Comparison of ENCODE assay signal across 9 cellular contexts in the genomic region with DNA sequence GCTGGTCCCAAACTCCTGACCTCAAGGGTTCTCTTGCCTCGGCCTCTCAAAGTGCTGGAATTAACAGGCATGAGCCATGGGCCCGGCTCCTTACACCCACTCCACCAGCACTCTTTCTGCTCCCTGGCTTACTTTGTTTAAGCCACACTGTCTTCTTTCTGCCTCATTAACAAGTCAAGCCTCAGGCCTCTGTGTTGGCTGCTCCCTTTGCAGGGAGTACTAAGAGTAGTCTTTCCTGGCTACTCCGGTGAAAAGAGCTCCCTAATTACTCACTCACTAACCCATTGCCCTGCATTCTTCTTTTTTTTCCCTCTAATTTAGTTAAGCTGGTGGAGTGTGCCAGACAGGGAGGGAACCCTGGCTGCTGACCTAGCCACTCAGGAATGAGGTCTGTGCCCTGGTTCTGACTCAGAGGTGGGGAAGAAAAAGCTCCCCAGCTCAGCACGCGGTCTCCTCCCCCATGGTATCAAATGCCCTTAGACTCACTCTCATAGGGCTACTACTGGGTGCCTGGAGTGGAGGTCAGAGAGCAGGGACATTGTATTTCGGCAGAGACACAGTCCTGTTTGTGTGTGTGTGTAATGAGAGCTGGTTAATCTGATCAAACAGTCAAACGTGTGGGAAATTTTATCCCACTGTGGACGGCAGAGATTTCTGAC. TPM values are rescaled to one million over a fixed set of nuclear protein-coding genes. Genes with fewer than 3 reads are reported as not detected.
DNase-seq lines count a peak whose midpoint lies in the region; ATAC-seq and TF ChIP-seq lines count a peak whose summit lies in the region.
"Had no signal": no experiment of that assay in that cellular context is flagged by ENCODE, and none has a peak within 500 bp of the region (broad histone marks: within the 10 kb centered on the region; RNA-seq: fewer than 3 reads in every experiment).

No MANE protein-coding gene starts in this region.

- TF ChIP-seq CTCF in BE2C (IDR thresholded peaks at IDR 0.05; ENCODE audit: low read depth, low read length): no peak

- no peaks in the 10 kb centered on the region for H3K9me3 ChIP-seq in BE2C

- H3K27ac ChIP-seq in angular gyrus (ENCODE audit: low read depth, low read length): peak overlapping the region; percentile 29

- no peaks in the 10 kb centered on the region; the same call in none of the 2 replicates for H3K36me3 ChIP-seq in BE2C

- no peaks in the 10 kb centered on the region for H3K9me3 Mint-ChIP-seq in IgD-negative memory B cell
- no peaks in the 10 kb centered on the region for H3K9me3 Mint-ChIP-seq in stimulated activated effector memory CD8-positive, alpha-beta T cell treated with anti-CD3 and anti-CD28 coated beads, Interleukin-12 subunit alpha, Interleukin-12 subunit beta, amount 100 ng/mL, for 72 hours

- no peak for ATAC-seq in stimulated activated effector memory CD8-positive, alpha-beta T cell treated with anti-CD3 and anti-CD28 coated beads, Interleukin-12 subunit alpha, Interleukin-12 subunit beta, amount 100 ng/mL, for 72 hours
- no peak for ATAC-seq in HG03342 (IDR thresholded peaks at IDR 0.05; ENCODE audit: unreplicated experiment)

- H3K4me1 Mint-ChIP-seq in IgD-negative memory B cell: peaks cover 19 to 28% (median 25%) of the 10 kb centered on the region in 3 donors
- H3K4me1 Mint-ChIP-seq in stimulated activated effector memory CD8-positive, alpha-beta T cell treated with anti-CD3 and anti-CD28 coated beads, Interleukin-12 subunit alpha, Interleukin-12 subunit beta, amount 100 ng/mL, for 72 hours: peaks cover 56% of the 10 kb centered on the region

- H3K4me3 Mint-ChIP-seq in IgD-negative memory B cell: peak overlapping the region in 1 of 4 donors; percentile 50
- peak overlapping the region; percentile 2 for H3K4me3 Mint-ChIP-seq in stimulated activated effector memory CD8-positive, alpha-beta T cell treated with anti-CD3 and anti-CD28 coated beads, Interleukin-12 subunit alpha, Interleukin-12 subunit beta, amount 100 ng/mL, for 72 hours

- peaks cover 4% of the 10 kb centered on the region for H3K36me3 Mint-ChIP-seq in IgD-negative memory B cell
- H3K36me3 Mint-ChIP-seq in stimulated activated effector memory CD8-positive, alpha-beta T cell treated with anti-CD3 and anti-CD28 coated beads, Interleukin-12 subunit alpha, Interleukin-12 subunit beta, amount 100 ng/mL, for 72 hours: peaks cover 60% of the 10 kb centered on the region

- peaks cover 23% of the 10 kb centered on the region for H3K4me1 ChIP-seq in BE2C

- peaks cover 15% of the 10 kb centered on the region for H3K27me3 Mint-ChIP-seq in IgD-negative memory B cell

- no peak overlapping the region for H3K4me3 ChIP-seq in BE2C (ENCODE audit: low read depth, low read length)

- peak overlapping the region in 2 of 3 donors; percentile 27 to 40 for H3K27ac Mint-ChIP-seq in IgD-negative memory B cell
- peak overlapping the region; percentile 21 for H3K27ac Mint-ChIP-seq in stimulated activated effector memory CD8-positive, alpha-beta T cell treated with anti-CD3 and anti-CD28 coated beads, Interleukin-12 subunit alpha, Interleukin-12 subunit beta, amount 100 ng/mL, for 72 hours

- peak; percentile 87 for DNase-seq in BE2C
- peak; percentile 84 for DNase-seq in iPS-NIHi11 (ENCODE audit: low spot score)
- no peak for DNase-seq in stimulated activated effector memory CD8-positive, alpha-beta T cell treated with anti-CD3 and anti-CD28 coated beads, Interleukin-12 subunit alpha, Interleukin-12 subunit beta, amount 100 ng/mL, for 72 hours (ENCODE audit: low spot score in 2 of 2)
- DNase-seq in SHP77 treated with DMSO at 0.1 percent for 48 hours (lab: John Stamatoyannopoulos, UW): no peak
- DNase-seq in superior temporal gyrus (ENCODE audit: extremely low spot score): no peak

- no peaks in the 10 kb centered on the region for H3K27me3 ChIP-seq in BE2C

RNA-seq across cellular contexts. Expression of a gene that starts 19.8 kb away (rescaled TPM):
- polyA plus RNA-seq in BE2C (2012; ENCODE audit: insufficient read depth, insufficient read length, low read depth): 5.9 TPM
- 4.6 TPM for polyA plus RNA-seq in IgD-negative memory B cell

RNA-seq across cellular contexts. Expression of a gene that starts 24.9 kb away (rescaled TPM):
- not detected for polyA plus RNA-seq in BE2C (2012; ENCODE audit: insufficient read depth, insufficient read length, low read depth)
- polyA plus RNA-seq in IgD-negative memory B cell: 0.58 TPM
- polyA plus RNA-seq: esophagus had no signal

RNA-seq across cellular contexts. Expression of a gene that starts 47.5 kb away (rescaled TPM):
- not detected for polyA plus RNA-seq in BE2C (2012; ENCODE audit: insufficient read depth, insufficient read length, low read depth)
- polyA plus RNA-seq in IgD-negative memory B cell: 93.8 TPM

RNA-seq across cellular contexts. Expression of a gene that starts 53.2 kb away (rescaled TPM):
- polyA plus RNA-seq in BE2C (2012; ENCODE audit: insufficient read depth, insufficient read length, low read depth): 12.2 TPM
- 0.53 TPM for polyA plus RNA-seq in IgD-negative memory B cell

Comparison
In these comparisons a context has a peak if more than half of its experiments do, and no peak if none do; other contexts are left out.
1. DNase-seq: peak in BE2C (single experiment) and iPS-NIHi11 (single experiment); none in stimulated activated effector memory CD8-positive, alpha-beta T cell treated with anti-CD3 and anti-CD28 coated beads, Interleukin-12 subunit alpha, Interleukin-12 subunit beta, amount 100 ng/mL, for 72 hours (0 of 2), SHP77 treated with DMSO at 0.1 percent for 48 hours (single experiment) and superior temporal gyrus (single experiment).